8 cellular contexts compared by ENCODE assay signal in genomic region chr1:43367904-43368645, GRCh38. TPM values are rescaled to one million over a fixed set of nuclear protein-coding genes. Genes with fewer than 3 reads are reported as not detected.
A peak's percentile ranks its signal among the peaks of the same experiment; 100 is the strongest.
DNase-seq lines count a peak whose midpoint lies in the region; ATAC-seq, FAIRE-seq and TF ChIP-seq lines count a peak whose summit lies in the region.

TSS of gene ELOVL1 (minus strand) at chr1:43368011. CDS start at chr1:43365609, 2,402 bp downstream.

- FAIRE-seq in kidney (lab: Jason Lieb, UNC): no peak

- DNase-seq in AG09309 (ENCODE audit: low read depth) (peak; percentile 37), NCI-H345 treated with DMSO at 0.1 percent for 48 hours (lab: John Stamatoyannopoulos, UW; ENCODE audit: unreplicated experiment) (peak; percentile 63), kidney (peak; percentile 98)
- peak; percentile 72 to 77 (median 74) for DNase-seq in activated CD4-positive, CD25-positive, alpha-beta regulatory T cell (lab: John Stamatoyannopoulos, UW)
- DNase-seq in central memory CD4-positive, alpha-beta T cell: peak; percentile 66
- DNase-seq in stimulated activated CD4-positive, alpha-beta T cell treated with anti-CD3 and anti-CD28 coated beads, Interleukin-15, amount 100 ng/mL, for 24 hours: peak; percentile 96

- intact Hi-C loops in kidney (cut with DNase I): no loop called here

- peak; percentile 74 for ATAC-seq in HG03175 (IDR thresholded peaks at IDR 0.05; ENCODE audit: unreplicated experiment)

- TF ChIP-seq CTCF in AG09309 (IDR thresholded peaks at IDR 0.05; ENCODE audit: control insufficient read depth, insufficient read depth, low read depth, low read length, missing control alignments): peak; percentile 35
- TF ChIP-seq CTCF in kidney (IDR thresholded peaks at IDR 0.05; ENCODE audit: borderline replicate concordance, extremely low read depth, insufficient read depth): no peak

- H3K9ac ChIP-seq in kidney (ENCODE audit: low read length in 2 of 2): peak within 1 kb of the TSS; percentile 77 to 80

- no peaks in the 10 kb centered on the region for H3K9me3 ChIP-seq in kidney (ENCODE audit: control insufficient read depth in 1 of 2, low read length in 2 of 2)

- H3K4me3 ChIP-seq in AG09309 (ENCODE audit: control insufficient read depth, low read depth, low read length) (peak within 1 kb of the TSS; percentile 97), kidney (ENCODE audit: low read length in 2 of 2) (peak within 1 kb of the TSS; percentile 71 to 78)

- peaks cover 14 to 22% of the 10 kb centered on the region in 2 donors for H3K4me1 ChIP-seq in kidney (ENCODE audit: control insufficient read depth in 1 of 2, insufficient read depth in 1 of 2, low read depth in 1 of 2, low read length in 2 of 2)

- in situ Hi-C loops in GM18951 (cut with MboI; ENCODE audit: low sequenced_read_pairs, unreplicated experiment): no loop called here

- TF ChIP-seq POLR2A in GM18951 (IDR thresholded peaks at IDR 0.05; ENCODE audit: extremely low read depth, insufficient read depth, insufficient read length): peak; percentile 96

- peaks cover 16 to 30% of the 10 kb centered on the region in 2 donors for H3K36me3 ChIP-seq in kidney (ENCODE audit: control insufficient read depth in 1 of 2, insufficient read depth in 2 of 2, low read length in 2 of 2)

- peak within 1 kb of the TSS; percentile 86 to 91 for H3K27ac ChIP-seq in kidney (ENCODE audit: low read depth in 2 of 2, low read length in 2 of 2)

RNA-seq across cellular contexts. Expression of gene ELOVL1, which starts in this region (rescaled TPM):
- 85.1 TPM for total RNA-seq in kidney
- polyA plus RNA-seq in kidney (ENCODE audit: insufficient read depth, low read depth, low replicate concordance): 86.0 TPM

Comparison
In these comparisons a context has a peak if more than half of its experiments do, and no peak if none do; other contexts are left out.
1. Peak in every context shown above with its lines: DNase-seq, ATAC-seq, H3K4me3 ChIP-seq and H3K27ac ChIP-seq.
2. DNase-seq: peak in every context shown above with its lines; median percentile 98 in kidney; 96 in stimulated activated CD4-positive, alpha-beta T cell treated with anti-CD3 and anti-CD28 coated beads, Interleukin-15, amount 100 ng/mL, for 24 hours; 74 in activated CD4-positive, CD25-positive, alpha-beta regulatory T cell; 66 in central memory CD4-positive, alpha-beta T cell; 63 in NCI-H345 treated with DMSO at 0.1 percent for 48 hours; 37 in AG09309.